ENCODE assay signal across 9 cellular contexts in the genomic region with DNA sequence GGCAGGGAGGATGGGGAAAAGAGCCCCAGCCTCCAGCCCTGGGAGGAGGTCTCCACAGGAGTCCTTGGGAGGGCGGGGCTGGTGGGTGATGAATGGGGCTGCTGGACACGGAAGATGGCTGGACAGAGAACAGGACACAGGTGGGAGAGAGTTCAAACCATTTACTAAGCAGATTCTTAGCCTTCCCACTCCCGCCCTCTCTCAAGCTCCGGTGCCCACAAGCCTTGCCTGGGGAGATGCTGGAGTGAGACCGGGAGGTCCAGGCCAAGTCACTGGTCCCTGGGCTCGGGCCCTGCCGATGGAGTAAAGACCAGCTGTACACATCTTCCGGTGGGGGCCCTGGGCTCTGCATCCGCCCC. TPM values are rescaled to one million over a fixed set of nuclear protein-coding genes. Genes with fewer than 3 reads are reported as not detected.
A peak's percentile ranks its signal among the peaks of the same experiment; 100 is the strongest.
DNase-seq lines count a peak whose midpoint lies in the region; ATAC-seq and TF ChIP-seq lines count a peak whose summit lies in the region.
"Had no signal": no experiment of that assay in that cellular context is flagged by ENCODE, and none has a peak within 500 bp of the region (broad histone marks: within the 10 kb centered on the region; RNA-seq: fewer than 3 reads in every experiment).

No MANE protein-coding gene starts in this region.

- no peak for TF ChIP-seq CTCF in heart right ventricle (IDR thresholded peaks at IDR 0.05)
- TF ChIP-seq CTCF in dorsolateral prefrontal cortex (IDR thresholded peaks at IDR 0.05 in 54 of 56, conservative IDR thresholded peaks at IDR 0.05 in 2 of 56; ENCODE audit: low read depth in 1 of 56, partially characterized antibody in 56 of 56): no peak
- no peak for TF ChIP-seq CTCF in adrenal gland (IDR thresholded peaks at IDR 0.05)

- no peaks in the 10 kb centered on the region for H3K9me3 Mint-ChIP-seq in naive thymus-derived CD8-positive, alpha-beta T cell
- H3K9me3 Mint-ChIP-seq: natural killer cell treated with Interleukin-12 subunit alpha and Interleukin-12 subunit beta and Interleukin-15 and Interleukin-18, amount 100 ng/mL, for 72 hours had no signal

- H3K27ac ChIP-seq in heart right ventricle (peak overlapping the region; percentile 71 to 97 (median 89)), dorsolateral prefrontal cortex (peak overlapping the region in 52 of 59 donors; percentile 7 to 86 (median 69)), urinary bladder (ENCODE audit: low read depth) (no peak overlapping the region), adrenal gland (no peak overlapping the region)

- H3K9me3 ChIP-seq in heart right ventricle (no peaks in the 10 kb centered on the region), adrenal gland (replicated peaks in 1 of 3) (no peaks in the 10 kb centered on the region)

- H3K4me3 ChIP-seq in heart right ventricle (peak overlapping the region; percentile 51 to 75 (median 60)), dorsolateral prefrontal cortex (peak overlapping the region in 55 of 59 donors; percentile 1 to 64 (median 43)), urinary bladder (ENCODE audit: low read depth, low read length) (peak overlapping the region; percentile 20), adrenal gland (peak overlapping the region in 1 of 4 donors; percentile 39)

- H3K4me3 Mint-ChIP-seq in naive thymus-derived CD8-positive, alpha-beta T cell: peak overlapping the region; percentile 22 to 79 (median 58)
- H3K4me3 Mint-ChIP-seq: natural killer cell treated with Interleukin-12 subunit alpha and Interleukin-12 subunit beta and Interleukin-15 and Interleukin-18, amount 100 ng/mL, for 72 hours had no signal

- ATAC-seq in heart right ventricle: peak in 1 of 8 donors; percentile 1
- no peak for ATAC-seq in left cardiac atrium
- no peak for ATAC-seq in naive thymus-derived CD8-positive, alpha-beta T cell
- ATAC-seq in HG03378 (IDR thresholded peaks at IDR 0.05; ENCODE audit: unreplicated experiment): no peak
- no peak for ATAC-seq in GM19023 (IDR thresholded peaks at IDR 0.05; ENCODE audit: unreplicated experiment)

- no peaks in the 10 kb centered on the region for H3K36me3 Mint-ChIP-seq in naive thymus-derived CD8-positive, alpha-beta T cell
- H3K36me3 Mint-ChIP-seq: natural killer cell treated with Interleukin-12 subunit alpha and Interleukin-12 subunit beta and Interleukin-15 and Interleukin-18, amount 100 ng/mL, for 72 hours had no signal

- H3K4me1 ChIP-seq in heart right ventricle (peaks cover 18 to 75% (median 34%) of the 10 kb centered on the region in 9 donors), urinary bladder (ENCODE audit: insufficient read depth) (no peaks in the 10 kb centered on the region), adrenal gland (replicated peaks in 1 of 2) (no peaks in the 10 kb centered on the region)

- 24 to 29% methylated on average over 9 of the region's 9 CpGs for WGBS in heart right ventricle, 2 donors
- WGBS in urinary bladder: 28% methylated on average over 9 of the region's 9 CpGs
- WGBS in adrenal gland, 4 donors: 20 to 36% (median 25%) methylated on average over 8 to 9 of the region's 9 CpGs

- H3K27ac Mint-ChIP-seq in naive thymus-derived CD8-positive, alpha-beta T cell: no peak overlapping the region
- H3K27ac Mint-ChIP-seq: natural killer cell treated with Interleukin-12 subunit alpha and Interleukin-12 subunit beta and Interleukin-15 and Interleukin-18, amount 100 ng/mL, for 72 hours had no signal

- intact Hi-C loops in heart right ventricle (cut with DNase I): loop anchor here in 6 of 10 donors (5.0 to 10.0 kb wide), 4 partner anchors 52 to 102 kb away; no protein-coding TSS in a partner anchor
- intact Hi-C loops in left cardiac atrium (cut with DNase I): loop anchor here (10.0 kb wide), 2 partner anchors 52 to 102 kb away; no protein-coding TSS in a partner anchor
- intact Hi-C loops in dorsolateral prefrontal cortex (cut with DNase I): no loop called here
- intact Hi-C loops in adrenal gland (cut with DNase I): no loop called here

- H3K4me1 Mint-ChIP-seq in naive thymus-derived CD8-positive, alpha-beta T cell: peaks cover 3 to 18% (median 9%) of the 10 kb centered on the region in 4 donors

- DNase-seq in heart right ventricle: peak in 1 of 2 donors; percentile 14
- no peak for DNase-seq in left cardiac atrium
- no peak for DNase-seq in dorsolateral prefrontal cortex
- DNase-seq in naive thymus-derived CD8-positive, alpha-beta T cell: no peak
- no peak for DNase-seq in adrenal gland

- peaks cover 0 to 6% (median 0%) of the 10 kb centered on the region in 9 donors for H3K36me3 ChIP-seq in heart right ventricle
- no peaks in the 10 kb centered on the region for H3K36me3 ChIP-seq in urinary bladder (ENCODE audit: insufficient read depth)
- no peaks in the 10 kb centered on the region for H3K36me3 ChIP-seq in adrenal gland (replicated peaks in 1 of 2)

- H3K27me3 Mint-ChIP-seq in naive thymus-derived CD8-positive, alpha-beta T cell: peaks cover 0 to 36% (median 26%) of the 10 kb centered on the region in 5 donors

- H3K27me3 ChIP-seq in heart right ventricle (peaks cover 13 to 43% (median 30%) of the 10 kb centered on the region in 7 donors), dorsolateral prefrontal cortex (peaks cover 0 to 51% (median 33%) of the 10 kb centered on the region in 45 donors), adrenal gland (peaks cover 37% of the 10 kb centered on the region)

- no peak for TF ChIP-seq POLR2A in adrenal gland (IDR thresholded peaks at IDR 0.05)

- POLR2A ChIA-PET in naive thymus-derived CD8-positive, alpha-beta T cell (lab: Charles Lee): interaction anchor here (1.1 kb wide), 1 partner anchor 12 kb away, joined by 3 read pairs; no protein-coding TSS in a partner anchor

RNA-seq across cellular contexts. Expression of a gene that starts 1.4 kb away (rescaled TPM):
- total RNA-seq in heart right ventricle (10 to 100 TPM; 19.8 to 72.7 (median 35.6) TPM), left cardiac atrium (10 to 100 TPM; 23.3 to 42.1 TPM), dorsolateral prefrontal cortex (100 to 1,000 TPM in 26 of 120 experiments, 10 to 100 TPM in 94; 31.2 to 203 (median 75.1) TPM), urinary bladder (49.3 TPM), adrenal gland (10 to 100 TPM in 7 of 8 donors, 1 to 10 TPM in 1; 7.8 to 78.1 (median 31.3) TPM)
- polyA plus RNA-seq in heart right ventricle (100 to 1,000 TPM in 1 of 2 donors, 10 to 100 TPM in 1; 77.3 to 102 TPM), urinary bladder (148 TPM), adrenal gland (100 to 1,000 TPM in 1 of 3 donors, 10 to 100 TPM in 1, under 1 TPM in 1; 0.40 to 122 (median 42.3) TPM)
- not detected for total RNA-seq in naive thymus-derived CD8-positive, alpha-beta T cell
- polyA plus RNA-seq in naive thymus-derived CD8-positive, alpha-beta T cell: under 1 TPM in 2 of 3 donors, not detected in 1; 0.11 to 0.22 TPM
- total RNA-seq: natural killer cell treated with Interleukin-12 subunit alpha and Interleukin-12 subunit beta and Interleukin-15 and Interleukin-18, amount 100 ng/mL, for 72 hours had no signal

RNA-seq across cellular contexts. Expression of a gene that starts 43.1 kb away (rescaled TPM):
- total RNA-seq in heart right ventricle (1 to 10 TPM in 2 of 10 donors, under 1 TPM in 4, not detected in 4; 0.21 to 3.4 (median 0.69) TPM), left cardiac atrium (1 to 10 TPM in 1 of 2 donors, under 1 TPM in 1; 0.34 to 2.1 TPM), dorsolateral prefrontal cortex (1 to 10 TPM in 17 of 120 experiments, under 1 TPM in 22, not detected in 81; 0.28 to 1.9 (median 0.81) TPM), urinary bladder (4.0 TPM), adrenal gland (1 to 10 TPM in 4 of 8 donors, under 1 TPM in 3, not detected in 1; 0.87 to 2.7 (median 1.0) TPM)
- polyA plus RNA-seq in heart right ventricle (under 1 TPM; 0.15 to 0.54 TPM), urinary bladder (0.34 TPM), adrenal gland (1 to 10 TPM in 2 of 3 donors, under 1 TPM in 1; 0.88 to 2.2 (median 2.0) TPM)
- 1 to 10 TPM in 1 of 2 experiments, under 1 TPM in 1; 0.69 to 1.8 TPM for total RNA-seq in naive thymus-derived CD8-positive, alpha-beta T cell
- 1 to 10 TPM in 2 of 3 donors, not detected in 1; 1.2 to 2.7 TPM for polyA plus RNA-seq in naive thymus-derived CD8-positive, alpha-beta T cell

RNA-seq across cellular contexts. Expression of a gene that starts 43.9 kb away (rescaled TPM):
- 10 to 100 TPM; 31.5 to 63.8 (median 43.3) TPM for total RNA-seq in heart right ventricle
- polyA plus RNA-seq in heart right ventricle: 10 to 100 TPM; 55.3 to 79.4 TPM
- total RNA-seq in left cardiac atrium: 10 to 100 TPM; 43.8 to 46.9 TPM
- total RNA-seq in dorsolateral prefrontal cortex: 10 to 100 TPM; 26.9 to 61.3 (median 37.7) TPM
- 10 to 100 TPM; 50.2 to 59.1 TPM for total RNA-seq in naive thymus-derived CD8-positive, alpha-beta T cell
- polyA plus RNA-seq in naive thymus-derived CD8-positive, alpha-beta T cell: 10 to 100 TPM; 73.1 to 80.9 (median 78.0) TPM
- total RNA-seq in urinary bladder: 32.6 TPM
- 69.8 TPM for polyA plus RNA-seq in urinary bladder
- total RNA-seq in adrenal gland: 10 to 100 TPM; 20.1 to 68.9 (median 43.9) TPM
- polyA plus RNA-seq in adrenal gland: 100 to 1,000 TPM in 1 of 3 donors, 10 to 100 TPM in 2; 42.6 to 128 (median 67.6) TPM

Comparison
In these comparisons a context has a peak if more than half of its experiments do, and no peak if none do; other contexts are left out.
1. H3K27ac ChIP-seq: peak in heart right ventricle (10 of 10) and dorsolateral prefrontal cortex (52 of 59); none in urinary bladder (single experiment) and adrenal gland (0 of 5).
2. RNA of a gene that starts 1.4 kb away (total RNA-seq): 31.2 to 203 TPM in dorsolateral prefrontal cortex, 49.3 TPM in urinary bladder (single experiment), 23.3 to 42.1 TPM in left cardiac atrium, 19.8 to 72.7 TPM in heart right ventricle and 7.8 to 78.1 TPM in adrenal gland; not detected in naive thymus-derived CD8-positive, alpha-beta T cell; every median in the first group is over 4 times any median in the second.
3. intact Hi-C loops: an anchor here in heart right ventricle (5.0 to 10.0 kb wide) and left cardiac atrium (10.0 kb wide); none called in dorsolateral prefrontal cortex and adrenal gland.